Comparison of ENCODE assay signal across 8 cellular contexts in genomic region chr17:30905742-30906100, GRCh38. TPM values are rescaled to one million over a fixed set of nuclear protein-coding genes. Genes with fewer than 3 reads are reported as not detected.
DNase-seq lines count a peak whose midpoint lies in the region; ATAC-seq and TF ChIP-seq lines count a peak whose summit lies in the region.

No MANE protein-coding gene starts in this region.

- H3K18ac ChIP-seq in mesenchymal stem cell (ENCODE audit: low read depth in 1 of 2, low read length in 2 of 2): no peak overlapping the region

- TF ChIP-seq CTCF in OCI-LY3 (IDR thresholded peaks at IDR 0.05; ENCODE audit: low read depth, low read length) (no peak), coronary artery (IDR thresholded peaks at IDR 0.05) (no peak), upper lobe of left lung (IDR thresholded peaks at IDR 0.05) (no peak)

- peaks cover 3% of the 10 kb centered on the region for H3K36me3 ChIP-seq in CD8-positive, alpha-beta memory T cell (ENCODE audit: insufficient read depth, low read length)
- H3K36me3 ChIP-seq in OCI-LY3 (replicated peaks; ENCODE audit: low read depth, low read length) (peaks cover 13% of the 10 kb centered on the region), mesenchymal stem cell (ENCODE audit: control insufficient read depth in 1 of 2, insufficient read depth in 2 of 2, low read depth in 1 of 2, low read length in 2 of 2) (peaks cover 0 to 28% of the 10 kb centered on the region in 2 experiments), upper lobe of left lung (peaks cover 0 to 16% (median 3%) of the 10 kb centered on the region in 4 donors)

- peak overlapping the region in 1 of 2 experiments; percentile 59 for H3K4ac ChIP-seq in mesenchymal stem cell (ENCODE audit: low read depth in 1 of 2, low read length in 2 of 2)

- H3K36me3 Mint-ChIP-seq in CD8-positive, alpha-beta memory T cell: peaks cover 0 to 40% (median 16%) of the 10 kb centered on the region in 3 donors

- no peak for TF ChIP-seq POLR2A in upper lobe of left lung (IDR thresholded peaks at IDR 0.05)

- peak overlapping the region; percentile 79 for H2AFZ ChIP-seq in OCI-LY3 (ENCODE audit: low read depth, low read length)
- peak overlapping the region; percentile 93 for H2AFZ ChIP-seq in mesenchymal stem cell (ENCODE audit: low read depth, low read length)

- H3K4me3 ChIP-seq in CD8-positive, alpha-beta memory T cell (ENCODE audit: low read length): peak overlapping the region; percentile 98
- H3K4me3 ChIP-seq in OCI-LY3 (ENCODE audit: low read length): peak overlapping the region; percentile 95
- H3K4me3 ChIP-seq in coronary artery: peak overlapping the region; percentile 80
- peak overlapping the region; percentile 74 to 100 for H3K4me3 ChIP-seq in mesenchymal stem cell (ENCODE audit: insufficient read depth in 1 of 2, low read depth in 1 of 2, low read length in 2 of 2)
- H3K4me3 ChIP-seq in upper lobe of left lung: peak overlapping the region; percentile 63 to 89 (median 76)

- no peaks in the 10 kb centered on the region for H3K9me3 Mint-ChIP-seq in CD8-positive, alpha-beta memory T cell

- H3K27me3 ChIP-seq in CD8-positive, alpha-beta memory T cell (ENCODE audit: insufficient read depth, low read length, poor library complexity, severe bottlenecking): no peaks in the 10 kb centered on the region
- H3K27me3 ChIP-seq in OCI-LY3 (ENCODE audit: low read depth, low read length) (no peaks in the 10 kb centered on the region), mesenchymal stem cell (ENCODE audit: control insufficient read depth in 1 of 2, insufficient read depth in 1 of 2, low read length in 2 of 2) (no peaks in the 10 kb centered on the region), upper lobe of left lung (no peaks in the 10 kb centered on the region)

- H3K4me1 ChIP-seq in CD8-positive, alpha-beta memory T cell (ENCODE audit: insufficient read depth, low read length): peaks cover 20% of the 10 kb centered on the region
- H3K4me1 ChIP-seq in OCI-LY3 (ENCODE audit: low read length): peaks cover 28% of the 10 kb centered on the region
- peaks cover 8% of the 10 kb centered on the region for H3K4me1 ChIP-seq in mesenchymal stem cell (ENCODE audit: control insufficient read depth, insufficient read depth, low read depth, low read length)
- peaks cover 11 to 25% (median 21%) of the 10 kb centered on the region in 4 donors for H3K4me1 ChIP-seq in upper lobe of left lung

- H3K14ac ChIP-seq in mesenchymal stem cell (ENCODE audit: low read length in 2 of 2): no peak overlapping the region

- no peak overlapping the region for H2BK12ac ChIP-seq in mesenchymal stem cell (ENCODE audit: low read length in 2 of 2)

- peak overlapping the region; percentile 80 for H4K8ac ChIP-seq in mesenchymal stem cell (ENCODE audit: low read length)

- H2BK15ac ChIP-seq in mesenchymal stem cell (ENCODE audit: low read depth, poor library complexity, severe bottlenecking): no peak overlapping the region

- POLR2A ChIA-PET in CD8-positive, alpha-beta memory T cell (lab: Charles Lee): no interaction called here

- H3K9me3 ChIP-seq in CD8-positive, alpha-beta memory T cell (ENCODE audit: low read length): no peaks in the 10 kb centered on the region
- H3K9me3 ChIP-seq in OCI-LY3 (ENCODE audit: insufficient read depth, low read length) (no peaks in the 10 kb centered on the region), mesenchymal stem cell (ENCODE audit: control insufficient read depth, low read length) (no peaks in the 10 kb centered on the region), upper lobe of left lung (no peaks in the 10 kb centered on the region)

- H3K79me2 ChIP-seq in OCI-LY3 (ENCODE audit: low read length): peaks cover 39% of the 10 kb centered on the region

- ATAC-seq in GM21528 (IDR thresholded peaks at IDR 0.05; ENCODE audit: low FRiP score, unreplicated experiment) (peak; percentile 35), upper lobe of left lung (ENCODE audit: low FRiP score in 2 of 2) (peak; percentile 67)

- H3K4me3 Mint-ChIP-seq in CD8-positive, alpha-beta memory T cell: peak overlapping the region; percentile 91 to 99 (median 94)

- H3K27me3 Mint-ChIP-seq in CD8-positive, alpha-beta memory T cell: no peaks in the 10 kb centered on the region

- no peak overlapping the region for H4K91ac ChIP-seq in mesenchymal stem cell (ENCODE audit: low read length)

- H4K20me1 ChIP-seq in OCI-LY3 (ENCODE audit: insufficient read depth, low read length): no peaks in the 10 kb centered on the region

- peak overlapping the region; percentile 94 for H3K9ac ChIP-seq in OCI-LY3 (ENCODE audit: low read length)
- peak overlapping the region; percentile 97 for H3K9ac ChIP-seq in mesenchymal stem cell (ENCODE audit: low read length)

- TF ChIP-seq EP300 in upper lobe of left lung (IDR thresholded peaks at IDR 0.05): no peak

- H3K4me1 Mint-ChIP-seq in CD8-positive, alpha-beta memory T cell: peaks cover 46 to 57% (median 55%) of the 10 kb centered on the region in 3 donors

- CTCF ChIA-PET in CD8-positive, alpha-beta memory T cell (lab: Charles Lee): no interaction called here

- H3K4me2 ChIP-seq in OCI-LY3 (ENCODE audit: low read length) (peak overlapping the region; percentile 94), mesenchymal stem cell (ENCODE audit: low read length, poor library complexity, severe bottlenecking) (peak overlapping the region; percentile 85)

- H2AK5ac ChIP-seq in mesenchymal stem cell (ENCODE audit: low read length, severe bottlenecking): no peak overlapping the region

- no peak overlapping the region for H2BK5ac ChIP-seq in mesenchymal stem cell (ENCODE audit: low read depth, low read length, poor library complexity, severe bottlenecking)

- WGBS in mesenchymal stem cell: under 1% methylated on average over 11 of the region's 11 CpGs
- WGBS in upper lobe of left lung, 2 donors: 0% methylated on average over 8 to 11 of the region's 11 CpGs

- DNase-seq in CD8-positive, alpha-beta memory T cell: peak in 1 of 5 donors; percentile 1
- no peak for DNase-seq in coronary artery (ENCODE audit: low spot score)
- DNase-seq in mesenchymal stem cell: no peak
- no peak for DNase-seq in upper lobe of left lung
- no peak for DNase-seq in RKO (ENCODE audit: low spot score)
- no peak for DNase-seq in activated CD4-positive, CD25-positive, alpha-beta regulatory T cell (lab: John Stamatoyannopoulos, UW)

- peak overlapping the region; percentile 89 for H3K27ac ChIP-seq in CD8-positive, alpha-beta memory T cell (ENCODE audit: low read depth, low read length)
- peak overlapping the region; percentile 38 for H3K27ac ChIP-seq in OCI-LY3 (ENCODE audit: low read length)
- peak overlapping the region; percentile 85 to 89 for H3K27ac ChIP-seq in coronary artery
- no peak overlapping the region for H3K27ac ChIP-seq in mesenchymal stem cell (ENCODE audit: low read length, poor library complexity, severe bottlenecking)
- H3K27ac ChIP-seq in upper lobe of left lung: peak overlapping the region; percentile 91 to 95 (median 94)

- H2BK120ac ChIP-seq in mesenchymal stem cell (ENCODE audit: low read depth, low read length): no peak overlapping the region

- H3K23ac ChIP-seq in mesenchymal stem cell (ENCODE audit: low read length in 2 of 2): no peak overlapping the region

- peaks cover 16% of the 10 kb centered on the region for H3K79me1 ChIP-seq in mesenchymal stem cell (replicated peaks; ENCODE audit: low read length, poor library complexity, severe bottlenecking)

- H3K27ac Mint-ChIP-seq in CD8-positive, alpha-beta memory T cell: peak overlapping the region; percentile 84 to 97 (median 95)

RNA-seq across cellular contexts. Expression of gene TEFM, which starts 0.3 kb away (rescaled TPM):
- total RNA-seq in CD8-positive, alpha-beta memory T cell: 10 to 100 TPM; 16.0 to 19.7 TPM
- polyA plus RNA-seq in CD8-positive, alpha-beta memory T cell: 19.3 TPM
- 12.5 TPM for polyA plus RNA-seq in mesenchymal stem cell (2013, experiment 1 of 2)
- 12.6 TPM for polyA plus RNA-seq in mesenchymal stem cell (2013, experiment 2 of 2)
- total RNA-seq in upper lobe of left lung: 10 to 100 TPM in 3 of 6 donors, 1 to 10 TPM in 3; 3.4 to 77.5 (median 9.2) TPM

RNA-seq across cellular contexts. Expression of gene ADAP2, which starts 16.0 kb away (rescaled TPM):
- 1 to 10 TPM; 1.7 to 2.3 TPM for total RNA-seq in CD8-positive, alpha-beta memory T cell
- not detected for polyA plus RNA-seq in CD8-positive, alpha-beta memory T cell
- polyA plus RNA-seq in mesenchymal stem cell (2013, experiment 1 of 2): 10.4 TPM
- 11.5 TPM for polyA plus RNA-seq in mesenchymal stem cell (2013, experiment 2 of 2)
- 10 to 100 TPM; 15.8 to 54.5 (median 25.2) TPM for total RNA-seq in upper lobe of left lung

Comparison
In these comparisons a context has a peak if more than half of its experiments do, and no peak if none do; other contexts are left out.
1. RNA of gene ADAP2, which starts 16.0 kb away (total RNA-seq): 15.8 to 54.5 TPM in upper lobe of left lung; 1.7 to 2.3 TPM in CD8-positive, alpha-beta memory T cell; every median in the first group is over 4 times any median in the second.
2. Peak in every context shown above with its lines, with median percentiles within 50 percentile points of each other: H3K4me3 ChIP-seq.